Comparison of ENCODE assay signal across 23 cellular contexts in genomic region chr21:36048357-36048756, GRCh38.
"Had no signal": no experiment of that assay in that cellular context is flagged by ENCODE, and none has a peak within 500 bp of the region (broad histone marks: within the 10 kb centered on the region; RNA-seq: fewer than 3 reads in every experiment).

No MANE protein-coding gene starts in this region.

- H3K27me3 Mint-ChIP-seq: activated CD8-positive, alpha-beta memory T cell treated with anti-CD3 and anti-CD28 coated beads, Interleukin-2, amount 10 ng/mL, durations not matched to agents 7 days and 5 days; activated naive CD8-positive, alpha-beta T cell treated with anti-CD3 and anti-CD28 coated beads, Interleukin-2, amount 10 ng/mL, durations not matched to agents 7 days and 5 days; T-helper 17 cell had no signal

- H3K27ac ChIP-seq: breast epithelium, colonic mucosa had no signal

- H3K4me3 Mint-ChIP-seq: activated CD8-positive, alpha-beta memory T cell treated with anti-CD3 and anti-CD28 coated beads, Interleukin-2, amount 10 ng/mL, durations not matched to agents 7 days and 5 days; activated naive CD8-positive, alpha-beta T cell treated with anti-CD3 and anti-CD28 coated beads, Interleukin-2, amount 10 ng/mL, durations not matched to agents 7 days and 5 days; T-helper 17 cell had no signal

- H3K9me3 ChIP-seq: breast epithelium, colonic mucosa had no signal

- DNase-seq: activated CD4-positive, alpha-beta T cell treated with anti-CD3 and anti-CD28 coated beads for 4 hours; activated CD8-positive, alpha-beta memory T cell treated with anti-CD3 and anti-CD28 coated beads, Interleukin-2, amount 10 ng/mL, durations not matched to agents 7 days and 5 days; activated effector memory CD4-positive, alpha-beta T cell treated with anti-CD3 and anti-CD28 coated beads, Interleukin-2, amount 50 U/mL, for 16 hours; activated naive CD4-positive, alpha-beta T cell treated with Interleukin-2 at 50 U/mL for 16 hours; activated naive CD8-positive, alpha-beta T cell treated with anti-CD3 and anti-CD28 coated beads, Interleukin-2, amount 10 ng/mL, durations not matched to agents 7 days and 5 days; activated T-cell treated with anti-CD3 and anti-CD28 coated beads for 4 hours; aorta; caudate nucleus; colonic mucosa; KG1; NCI-H1048; NCI-H1417; NCI-H1694; NCI-H2029; NCI-H2107; NCI-H2171 treated with DMSO at 0.1 percent for 48 hours; NCI-H226; NCI-H510A; NCI-H526 treated with DMSO at 0.1 percent for 48 hours; NCI-H82; SIG-M5; T-helper 17 cell had no signal

- H3K27ac Mint-ChIP-seq: activated CD8-positive, alpha-beta memory T cell treated with anti-CD3 and anti-CD28 coated beads, Interleukin-2, amount 10 ng/mL, durations not matched to agents 7 days and 5 days; activated naive CD8-positive, alpha-beta T cell treated with anti-CD3 and anti-CD28 coated beads, Interleukin-2, amount 10 ng/mL, durations not matched to agents 7 days and 5 days; T-helper 17 cell had no signal

- H3K4me1 ChIP-seq: breast epithelium, colonic mucosa had no signal

- ATAC-seq: activated CD8-positive, alpha-beta memory T cell treated with anti-CD3 and anti-CD28 coated beads, Interleukin-2, amount 10 ng/mL, durations not matched to agents 7 days and 5 days; T-helper 17 cell had no signal

- H3K9me3 Mint-ChIP-seq: activated naive CD8-positive, alpha-beta T cell treated with anti-CD3 and anti-CD28 coated beads, Interleukin-2, amount 10 ng/mL, durations not matched to agents 7 days and 5 days had no signal

- H3K27me3 ChIP-seq: breast epithelium, colonic mucosa had no signal
